In genomic region chr2:23380562-23381065, GRCh38 we compare ENCODE assay signal across 9 cellular contexts. TPM values are rescaled to one million over a fixed set of nuclear protein-coding genes. Genes with fewer than 3 reads are reported as not detected.
A peak's percentile ranks its signal among the peaks of the same experiment; 100 is the strongest.
DNase-seq lines count a peak whose midpoint lies in the region; ATAC-seq and TF ChIP-seq lines count a peak whose summit lies in the region.
"Had no signal": no experiment of that assay in that cellular context is flagged by ENCODE, and none has a peak within 500 bp of the region (broad histone marks: within the 10 kb centered on the region; RNA-seq: fewer than 3 reads in every experiment).

No MANE protein-coding gene starts in this region.

- H3K4me3 Mint-ChIP-seq in GM23338 = no peak overlapping the region
- peak overlapping the region; percentile 59 for H3K4me3 Mint-ChIP-seq in activated naive CD8-positive, alpha-beta T cell treated with anti-CD3 and anti-CD28 coated beads, Interleukin-2, amount 50 U/mL, for 24 hours

- H3K27me3 ChIP-seq in GM23338 (ENCODE audit: insufficient read depth) (peaks cover 34% of the 10 kb centered on the region), skeletal muscle satellite cell (ENCODE audit: control insufficient read depth, insufficient read depth, low read length) (no peaks in the 10 kb centered on the region), HAP-1 (ENCODE audit: low read depth) (no peaks in the 10 kb centered on the region), thyroid gland (no peaks in the 10 kb centered on the region)

- no peaks in the 10 kb centered on the region; the same call in 1 of the 2 replicates for H3K4me1 ChIP-seq in GM23338 (ENCODE audit: insufficient read depth)
- H3K4me1 ChIP-seq in skeletal muscle satellite cell (ENCODE audit: control insufficient read depth, insufficient read depth, low read length) = peaks cover 37% of the 10 kb centered on the region
- 0 out of 2 replicates have a peak, but pooled peaks cover 2% of the 10 kb centered on the region for H3K4me1 ChIP-seq in HAP-1
- peaks cover 0 to 7% of the 10 kb centered on the region in 2 donors for H3K4me1 ChIP-seq in thyroid gland

- H3K4me2 ChIP-seq in GM23338 (no peak overlapping the region; the same call in 1 of the 2 replicates), skeletal muscle satellite cell (ENCODE audit: low read length) (peak overlapping the region; percentile 69)

- peaks cover 19% of the 10 kb centered on the region for H3K27me3 Mint-ChIP-seq in GM23338 (ENCODE audit: insufficient read depth, low read depth, poor library complexity)
- H3K27me3 Mint-ChIP-seq in activated naive CD8-positive, alpha-beta T cell treated with anti-CD3 and anti-CD28 coated beads, Interleukin-2, amount 50 U/mL, for 24 hours = peaks cover 34% of the 10 kb centered on the region

- H3K36me3 Mint-ChIP-seq in GM23338 (ENCODE audit: low read depth) = no peaks in the 10 kb centered on the region; the same call in 2 of the 3 replicates
- no peaks in the 10 kb centered on the region for H3K36me3 Mint-ChIP-seq in activated naive CD8-positive, alpha-beta T cell treated with anti-CD3 and anti-CD28 coated beads, Interleukin-2, amount 50 U/mL, for 24 hours (ENCODE audit: low read depth)

- peak overlapping the region; percentile 93 for H2AFZ ChIP-seq in GM23338

- ATAC-seq in GM23338 = no peak
- ATAC-seq in activated naive CD8-positive, alpha-beta T cell treated with anti-CD3 and anti-CD28 coated beads, Interleukin-2, amount 50 U/mL, for 24 hours = peak; percentile 60

- H3K36me3 ChIP-seq in GM23338 (ENCODE audit: insufficient read depth) (no peaks in the 10 kb centered on the region), skeletal muscle satellite cell (ENCODE audit: insufficient read depth, low read length) (no peaks in the 10 kb centered on the region), HAP-1 (replicated peaks) (no peaks in the 10 kb centered on the region), thyroid gland (no peaks in the 10 kb centered on the region)
- H3K36me3 ChIP-seq: heart left ventricle had no signal

- in situ Hi-C loops in HAP-1 (cut with MboI; ENCODE audit: low sequenced_read_pairs) = no loop called here

- no peak for TF ChIP-seq POLR2A in thyroid gland (IDR thresholded peaks at IDR 0.05)

- H4K20me1 ChIP-seq in GM23338 (replicated peaks; ENCODE audit: insufficient read depth) = no peaks in the 10 kb centered on the region

- peak; percentile 78 for DNase-seq in GM10266 (ENCODE audit: extremely low spot score)
- DNase-seq in GM23338 (ENCODE audit: low spot score) = no peak
- DNase-seq in NAMALWA (ENCODE audit: low spot score) = peak; percentile 78
- DNase-seq in activated naive CD8-positive, alpha-beta T cell treated with anti-CD3 and anti-CD28 coated beads, Interleukin-2, amount 50 U/mL, for 24 hours = peak; percentile 39
- no peak for DNase-seq in HAP-1 (ENCODE audit: low spot score in 2 of 2)
- no peak for DNase-seq in thyroid gland
- no peak for DNase-seq in dedifferentiated amniotic fluid mesenchymal stem cell (ENCODE audit: extremely low spot score)

- intact Hi-C loops in thyroid gland (cut with DNase I) = no loop called here

- H3K27ac ChIP-seq in GM23338 (ENCODE audit: low read depth) (no peak overlapping the region), thyroid gland (no peak overlapping the region)

- WGBS in thyroid gland, 2 donors = 32 to 47% methylated on average over 4 of the region's 4 CpGs

- peaks cover 15% of the 10 kb centered on the region for H3K4me1 Mint-ChIP-seq in GM23338
- peaks cover 21% of the 10 kb centered on the region for H3K4me1 Mint-ChIP-seq in activated naive CD8-positive, alpha-beta T cell treated with anti-CD3 and anti-CD28 coated beads, Interleukin-2, amount 50 U/mL, for 24 hours

- H3K27ac Mint-ChIP-seq in GM23338 = no peak overlapping the region; the same call in 1 of the 2 replicates
- peak overlapping the region; percentile 81 for H3K27ac Mint-ChIP-seq in activated naive CD8-positive, alpha-beta T cell treated with anti-CD3 and anti-CD28 coated beads, Interleukin-2, amount 50 U/mL, for 24 hours

- no peak overlapping the region for H3K4me3 ChIP-seq in GM23338
- peak overlapping the region; percentile 51 for H3K4me3 ChIP-seq in skeletal muscle satellite cell (ENCODE audit: low read length)
- H3K4me3 ChIP-seq in HAP-1 = no peak overlapping the region
- H3K4me3 ChIP-seq in thyroid gland (replicated peaks in 1 of 3) = no peak overlapping the region

- TF ChIP-seq CTCF in GM10266 (IDR thresholded peaks at IDR 0.05; ENCODE audit: control insufficient read depth, insufficient read depth, low read depth, missing control alignments) = no peak
- no peak for TF ChIP-seq CTCF in GM23338 (conservative IDR thresholded peaks at IDR 0.05; ENCODE audit: low read depth in 2 of 2)
- no peak for TF ChIP-seq CTCF in thyroid gland (IDR thresholded peaks at IDR 0.05)

- no peaks in the 10 kb centered on the region for H3K9me2 ChIP-seq in GM23338 (ENCODE audit: insufficient read depth)

- H3K9me3 ChIP-seq in skeletal muscle satellite cell (replicated peaks; ENCODE audit: low read length) (no peaks in the 10 kb centered on the region), HAP-1 (no peaks in the 10 kb centered on the region), thyroid gland (no peaks in the 10 kb centered on the region)
- H3K9me3 ChIP-seq: heart left ventricle had no signal

- H3K9ac ChIP-seq in skeletal muscle satellite cell (ENCODE audit: low read depth, low read length) = peak overlapping the region; percentile 39

- no peaks in the 10 kb centered on the region for H3F3A ChIP-seq in GM23338 (replicated peaks; ENCODE audit: low read depth)

- H3K9me3 Mint-ChIP-seq in GM23338 = no peaks in the 10 kb centered on the region
- no peaks in the 10 kb centered on the region for H3K9me3 Mint-ChIP-seq in activated naive CD8-positive, alpha-beta T cell treated with anti-CD3 and anti-CD28 coated beads, Interleukin-2, amount 50 U/mL, for 24 hours

- no peaks in the 10 kb centered on the region for H3K79me2 ChIP-seq in GM23338 (replicated peaks; ENCODE audit: insufficient read depth)

TF ChIP-seq in GM23338, 12 proteins besides CTCF, POLR2A, EP300 and RAD21 (continues in another document):
- no peak for TF ChIP-seq ETS1 (IDR thresholded peaks at IDR 0.05)
- no peak for TF ChIP-seq POLR2AphosphoS5 (IDR thresholded peaks at IDR 0.05; ENCODE audit: low read depth)
- no peak for TF ChIP-seq EZH2phosphoT487 (IDR thresholded peaks at IDR 0.05; ENCODE audit: unreplicated experiment)
- TF ChIP-seq ZNF114 (CRISPR knock-in tag; IDR thresholded peaks at IDR 0.05) = no peak
- TF ChIP-seq CREB1 (CRISPR knock-in tag; IDR thresholded peaks at IDR 0.05; ENCODE audit: low read depth) = no peak
- no peak for TF ChIP-seq STAT1 (IDR thresholded peaks at IDR 0.05; ENCODE audit: unreplicated experiment)
- TF ChIP-seq REST (IDR thresholded peaks at IDR 0.05; ENCODE audit: unreplicated experiment) = no peak
- no peak for TF ChIP-seq EZH2 (IDR thresholded peaks at IDR 0.05; ENCODE audit: low read depth, unreplicated experiment)
- TF ChIP-seq ZNF331 (CRISPR knock-in tag; IDR thresholded peaks at IDR 0.05; ENCODE audit: low read depth) = no peak
- TF ChIP-seq JUNB (IDR thresholded peaks at IDR 0.05; ENCODE audit: unreplicated experiment) = no peak

RNA-seq across cellular contexts. Expression of gene KLHL29, which starts 4.4 kb away (rescaled TPM):
- 5.7 and 6.5 TPM in 2 replicates for total RNA-seq in GM23338 (2014; rRNA removed; shearing (Covaris generic))
- polyA plus RNA-seq in GM23338 (2016; fragmentation: Nextera tagmentation; extraction: Ambion mirVana) = 1.5 and 1.9 TPM in 2 replicates
- 7.6 and 12.7 TPM in 2 replicates for total RNA-seq in skeletal muscle satellite cell (2012; rRNA removed)
- total RNA-seq in thyroid gland = 1 to 10 TPM; 2.2 to 3.3 (median 2.7) TPM

Comparison
In these comparisons a context has a peak if more than half of its experiments do, and no peak if none do; other contexts are left out.
1. DNase-seq: peak in GM10266 (single experiment), NAMALWA (single experiment) and activated naive CD8-positive, alpha-beta T cell treated with anti-CD3 and anti-CD28 coated beads, Interleukin-2, amount 50 U/mL, for 24 hours (single experiment); none in GM23338 (single experiment), HAP-1 (0 of 2), thyroid gland (0 of 2) and dedifferentiated amniotic fluid mesenchymal stem cell (single experiment).